ENCODE assay signal across 1 cellular context in genomic region chr1:83932281-83932680, GRCh38.
TF ChIP-seq lines count a peak whose summit lies in the region.

No MANE protein-coding gene starts in this region.

TF ChIP-seq in SK-N-SH, 30 proteins besides CTCF, POLR2A, EP300 and RAD21 (continued from another document):
- TF ChIP-seq YY1 (IDR thresholded peaks at IDR 0.05; ENCODE audit: low read depth) (no peak), NRF1 (IDR thresholded peaks at IDR 0.05; ENCODE audit: low read depth, low read length) (no peak), POLR2AphosphoS5 (IDR thresholded peaks at IDR 0.05; ENCODE audit: low read depth, low read length) (no peak), REST (IDR thresholded peaks at IDR 0.05; ENCODE audit: low read depth, low read length) (no peak)
